17 cellular contexts compared by ENCODE assay signal in genomic region chr3:111473550-111473949, GRCh38.
DNase-seq lines count a peak whose midpoint lies in the region; FAIRE-seq and TF ChIP-seq lines count a peak whose summit lies in the region.
"Had no signal": no experiment of that assay in that cellular context is flagged by ENCODE, and none has a peak within 500 bp of the region (broad histone marks: within the 10 kb centered on the region; RNA-seq: fewer than 3 reads in every experiment).

No MANE protein-coding gene starts in this region.

- no peaks in the 10 kb centered on the region for H3K36me3 ChIP-seq in kidney (ENCODE audit: control insufficient read depth in 1 of 2, insufficient read depth in 2 of 2, low read length in 2 of 2)
- H3K36me3 ChIP-seq in OCI-LY7 (ENCODE audit: insufficient read depth, low read length): no peaks in the 10 kb centered on the region
- H3K36me3 ChIP-seq in spleen: no peaks in the 10 kb centered on the region
- H3K36me3 ChIP-seq: adrenal gland, neutrophil, stomach, uterus had no signal

- TF ChIP-seq POLR2A in spleen (IDR thresholded peaks at IDR 0.05): no peak

- CTCF ChIA-PET in HEK293T (lab: Yijun Ruan, JAX): no interaction called here
- CTCF ChIA-PET in OCI-LY7 (lab: Charles Lee; ENCODE audit: unreplicated experiment): no interaction called here

- no peak for TF ChIP-seq CTCF in kidney (IDR thresholded peaks at IDR 0.05; ENCODE audit: borderline replicate concordance, extremely low read depth, insufficient read depth)
- TF ChIP-seq CTCF in OCI-LY7 (conservative IDR thresholded peaks at IDR 0.05; ENCODE audit: low read length): no peak
- TF ChIP-seq CTCF in spleen (IDR thresholded peaks at IDR 0.05 in 8 of 11, conservative IDR thresholded peaks at IDR 0.05 in 3 of 11): no peak

- no TSS peak for BruUV-seq in OCI-LY7 (replicated peaks; lab: Mats Ljungman, UMichigan)

- no peak overlapping the region for H3K4me3 ChIP-seq in kidney (ENCODE audit: low read length in 2 of 2)
- H3K4me3 ChIP-seq in OCI-LY7 (ENCODE audit: low read depth, low read length, poor library complexity, severe bottlenecking): no peak overlapping the region
- no peak overlapping the region for H3K4me3 ChIP-seq in spleen
- H3K4me3 ChIP-seq: adrenal gland, K562, stomach, uterus had no signal

- no peak for FAIRE-seq in kidney (lab: Jason Lieb, UNC)
- FAIRE-seq: K562 had no signal

- peaks cover 0 to 7% (median 0%) of the 10 kb centered on the region in 7 donors for H3K27me3 ChIP-seq in spleen (replicated peaks in 1 of 7)
- H3K27me3 ChIP-seq: adrenal gland, neutrophil, stomach, uterus had no signal

- 82 to 94% (median 90%) methylated on average over 2 of the region's 2 CpGs for WGBS in spleen, 5 donors

- POLR2A ChIA-PET in HEK293T (lab: Yijun Ruan, JAX) (no interaction called here), OCI-LY7 (lab: Charles Lee) (no interaction called here)

- no peak overlapping the region for H3K4me2 ChIP-seq in OCI-LY7 (ENCODE audit: low read length)

- DNase-seq in NCI-H524 (lab: John Stamatoyannopoulos, UW): peak; percentile 18 to 50
- no peak for DNase-seq in NCI-H524 treated with DMSO at 0.1 percent for 48 hours (lab: John Stamatoyannopoulos, UW)
- DNase-seq in HEK293T (ENCODE audit: extremely low spot score): peak; percentile 14
- DNase-seq in RPMI7951 (ENCODE audit: low read depth): peak; percentile 9
- peak; percentile 22 for DNase-seq in kidney
- no peak for DNase-seq in OCI-LY7 (ENCODE audit: low spot score)
- no peak for DNase-seq in spleen
- DNase-seq in nucleus accumbens (lab: John Stamatoyannopoulos, UW): no peak
- DNase-seq: activated CD8-positive, alpha-beta memory T cell treated with anti-CD3 and anti-CD28 coated beads for 24 hours; adrenal gland; central memory CD4-positive, alpha-beta T cell; effector CD4-positive, alpha-beta T cell; NCI-H1092; stomach; uterus had no signal

- H3K9me2 ChIP-seq in OCI-LY7 (ENCODE audit: insufficient read depth, low read length): no peaks in the 10 kb centered on the region

- H3K9ac ChIP-seq in kidney (ENCODE audit: low read length in 2 of 2): no peak overlapping the region

- H2AFZ ChIP-seq in OCI-LY7 (ENCODE audit: low read length): no peak overlapping the region

- no peaks in the 10 kb centered on the region for H3K4me1 ChIP-seq in kidney (ENCODE audit: control insufficient read depth in 1 of 2, insufficient read depth in 1 of 2, low read depth in 1 of 2, low read length in 2 of 2)
- no peaks in the 10 kb centered on the region for H3K4me1 ChIP-seq in OCI-LY7 (ENCODE audit: insufficient read depth, low read length, poor library complexity, severe bottlenecking)
- no peaks in the 10 kb centered on the region for H3K4me1 ChIP-seq in spleen
- H3K4me1 ChIP-seq: adrenal gland, stomach, uterus had no signal

- H4K20me1 ChIP-seq in OCI-LY7 (ENCODE audit: insufficient read depth, low read length): no peaks in the 10 kb centered on the region

- intact Hi-C loops in kidney (cut with DNase I): no loop called here
- intact Hi-C loops in OCI-LY7 (cut with micrococcal nuclease; ENCODE audit: unreplicated experiment): no loop called here
- intact Hi-C loops in spleen (cut with DNase I; ENCODE audit: low total_unique reads): no loop called here

- H3K79me2 ChIP-seq in OCI-LY7 (ENCODE audit: insufficient read depth, low read depth, low read length): no peaks in the 10 kb centered on the region

- H3K9me3 ChIP-seq in kidney (ENCODE audit: control insufficient read depth in 1 of 2, low read length in 2 of 2) (no peaks in the 10 kb centered on the region), OCI-LY7 (ENCODE audit: low read length) (no peaks in the 10 kb centered on the region), spleen (peaks cover 0 to 4% (median 0%) of the 10 kb centered on the region in 8 donors)
- H3K9me3 ChIP-seq: adrenal gland, neutrophil, stomach, uterus had no signal

- H3K27ac ChIP-seq in kidney (ENCODE audit: low read depth in 2 of 2, low read length in 2 of 2) (no peak overlapping the region), OCI-LY7 (ENCODE audit: low read depth, low read length, poor library complexity, severe bottlenecking) (no peak overlapping the region), spleen (no peak overlapping the region)
- H3K27ac ChIP-seq: adrenal gland, neutrophil, stomach, uterus had no signal

TF ChIP-seq in HEK293T, 16 proteins besides CTCF, POLR2A, EP300 and RAD21:
- TF ChIP-seq FOXA1 (IDR thresholded peaks at IDR 0.05) (no peak), PKNOX1 (IDR thresholded peaks at IDR 0.05) (no peak), SUZ12 (IDR thresholded peaks at IDR 0.05) (no peak), L3MBTL2 (conservative IDR thresholded peaks at IDR 0.05) (no peak), BHLHE40 (IDR thresholded peaks at IDR 0.05; ENCODE audit: borderline replicate concordance) (no peak)

Comparison
In these comparisons a context has a peak if more than half of its experiments do, and no peak if none do; other contexts are left out.
1. DNase-seq: peak in NCI-H524 (2 of 2), HEK293T (single experiment), RPMI7951 (single experiment) and kidney (single experiment); none in NCI-H524 treated with DMSO at 0.1 percent for 48 hours (single experiment), OCI-LY7 (single experiment), spleen (single experiment) and nucleus accumbens (0 of 56).